In the genomic region with DNA sequence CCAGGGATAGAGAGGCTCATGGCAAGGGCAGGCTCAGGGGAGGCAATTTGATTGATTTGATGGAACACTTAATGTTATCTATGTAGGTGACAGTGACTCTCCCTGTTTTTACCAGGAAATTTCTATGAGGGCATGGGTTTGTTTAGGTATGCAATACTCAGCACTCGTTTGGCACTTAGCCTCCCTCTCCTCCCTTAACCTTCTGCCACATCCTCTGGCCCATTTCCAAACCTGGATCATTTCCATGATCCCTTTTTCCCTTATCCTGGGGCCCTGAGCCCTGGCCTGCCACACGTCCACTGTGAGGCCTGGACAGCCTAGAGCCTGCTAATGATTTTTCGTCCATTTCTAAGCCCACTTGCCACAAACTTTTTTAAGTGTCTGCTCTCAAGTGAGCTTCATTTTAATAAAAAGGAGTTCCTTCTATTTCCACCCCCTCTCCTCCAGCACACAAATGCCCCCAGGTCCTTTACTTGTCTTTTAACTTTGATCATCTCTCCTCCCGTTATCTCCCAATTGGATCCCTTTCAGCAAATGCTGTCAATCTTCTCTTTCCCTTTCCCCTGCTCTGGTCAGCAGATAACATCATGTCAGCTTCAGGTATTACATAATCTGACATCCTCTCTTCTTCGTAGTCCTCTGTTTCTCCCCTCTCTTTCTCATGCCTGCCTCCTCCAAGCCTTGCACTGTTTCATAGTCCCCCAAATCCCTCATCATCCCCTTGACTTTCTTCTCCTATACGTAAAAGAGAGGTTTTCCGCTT, we compare ENCODE assay signal across 10 cellular contexts. TPM values are rescaled to one million over a fixed set of nuclear protein-coding genes. Genes with fewer than 3 reads are reported as not detected.
DNase-seq lines count a peak whose midpoint lies in the region; ATAC-seq, FAIRE-seq and TF ChIP-seq lines count a peak whose summit lies in the region.
"Had no signal": no experiment of that assay in that cellular context is flagged by ENCODE, and none has a peak within 500 bp of the region (broad histone marks: within the 10 kb centered on the region; RNA-seq: fewer than 3 reads in every experiment).

No MANE protein-coding gene starts in this region.

- peak overlapping the region; percentile 42; the same call in 2 of the 3 replicates for H3K4me2 ChIP-seq in A549
- H3K4me2 ChIP-seq in astrocyte (ENCODE audit: low read length) = no peak overlapping the region
- H3K4me2 ChIP-seq: BLaER1 had no signal

- H3K27ac Mint-ChIP-seq in astrocyte (ENCODE audit: unreplicated experiment) (no peak overlapping the region), progenitor cell of endocrine pancreas (no peak overlapping the region)
- H3K27ac Mint-ChIP-seq in stimulated activated naive CD8-positive, alpha-beta T cell treated with anti-CD3 and anti-CD28 coated beads, Interleukin-15, amount 100 ng/mL, for 72 hours = no peak overlapping the region

- H3K4me1 ChIP-seq in A549 = peaks cover 31% of the 10 kb centered on the region
- peaks cover 6% of the 10 kb centered on the region for H3K4me1 ChIP-seq in astrocyte (ENCODE audit: insufficient read depth, low read length)
- H3K4me1 ChIP-seq: BLaER1 had no signal

- TF ChIP-seq CTCF in A549 (IDR thresholded peaks at IDR 0.05) (no peak), astrocyte (IDR thresholded peaks at IDR 0.05; ENCODE audit: insufficient read depth, low read depth, low read length) (no peak), progenitor cell of endocrine pancreas (IDR thresholded peaks at IDR 0.05; ENCODE audit: unreplicated experiment) (no peak)

- H3K9me3 Mint-ChIP-seq in astrocyte (ENCODE audit: unreplicated experiment) = peaks cover 2% of the 10 kb centered on the region
- H3K9me3 Mint-ChIP-seq in stimulated activated naive CD8-positive, alpha-beta T cell treated with anti-CD3 and anti-CD28 coated beads, Interleukin-15, amount 100 ng/mL, for 72 hours = no peaks in the 10 kb centered on the region
- H3K9me3 Mint-ChIP-seq in progenitor cell of endocrine pancreas (ENCODE audit: low read depth) = no peaks in the 10 kb centered on the region

- no peaks in the 10 kb centered on the region for H3K4me1 Mint-ChIP-seq in astrocyte (ENCODE audit: low read depth, unreplicated experiment)
- no peaks in the 10 kb centered on the region for H3K4me1 Mint-ChIP-seq in stimulated activated naive CD8-positive, alpha-beta T cell treated with anti-CD3 and anti-CD28 coated beads, Interleukin-15, amount 100 ng/mL, for 72 hours
- peaks cover 5% of the 10 kb centered on the region for H3K4me1 Mint-ChIP-seq in progenitor cell of endocrine pancreas (ENCODE audit: low read depth)

- peaks cover 7% of the 10 kb centered on the region for H3K27me3 Mint-ChIP-seq in astrocyte (ENCODE audit: low read depth, unreplicated experiment)
- no peaks in the 10 kb centered on the region for H3K27me3 Mint-ChIP-seq in stimulated activated naive CD8-positive, alpha-beta T cell treated with anti-CD3 and anti-CD28 coated beads, Interleukin-15, amount 100 ng/mL, for 72 hours
- no peaks in the 10 kb centered on the region for H3K27me3 Mint-ChIP-seq in progenitor cell of endocrine pancreas

- H3K36me3 Mint-ChIP-seq in astrocyte (ENCODE audit: low read depth, unreplicated experiment) (no peaks in the 10 kb centered on the region), progenitor cell of endocrine pancreas (ENCODE audit: insufficient read depth) (no peaks in the 10 kb centered on the region)

- H3K79me2 ChIP-seq in astrocyte (ENCODE audit: insufficient read depth, low read length) = no peaks in the 10 kb centered on the region

- no peak overlapping the region for H2AFZ ChIP-seq in astrocyte (ENCODE audit: low read depth, low read length)

- no peak for FAIRE-seq in A549 (lab: Jason Lieb, UNC)
- no peak for FAIRE-seq in astrocyte (lab: Jason Lieb, UNC)

- TF ChIP-seq RAD21 in A549 (conservative IDR thresholded peaks at IDR 0.05 in 1 of 2, IDR thresholded peaks at IDR 0.05 in 1 of 2) = no peak

- no peak overlapping the region for H3K4me3 Mint-ChIP-seq in astrocyte (ENCODE audit: unreplicated experiment)
- no peak overlapping the region for H3K4me3 Mint-ChIP-seq in stimulated activated naive CD8-positive, alpha-beta T cell treated with anti-CD3 and anti-CD28 coated beads, Interleukin-15, amount 100 ng/mL, for 72 hours
- no peak overlapping the region for H3K4me3 Mint-ChIP-seq in progenitor cell of endocrine pancreas (ENCODE audit: low read depth)

- no peaks in the 10 kb centered on the region for H3K36me3 ChIP-seq in astrocyte (ENCODE audit: insufficient read depth, low read length)
- H3K36me3 ChIP-seq: BLaER1 had no signal

- no peak for TF ChIP-seq EP300 in A549 (IDR thresholded peaks at IDR 0.05)

- H4K20me1 ChIP-seq in astrocyte (ENCODE audit: insufficient read depth, low read length) = no peaks in the 10 kb centered on the region
- H4K20me1 ChIP-seq: BLaER1 had no signal

- ATAC-seq in A549 (no peak), left lobe of liver (peak; percentile 78), HG03469 (IDR thresholded peaks at IDR 0.05; ENCODE audit: unreplicated experiment) (no peak)
- ATAC-seq in stimulated activated naive CD8-positive, alpha-beta T cell treated with anti-CD3 and anti-CD28 coated beads, Interleukin-15, amount 100 ng/mL, for 72 hours = no peak

- no peaks in the 10 kb centered on the region for H3K27me3 ChIP-seq in astrocyte (ENCODE audit: insufficient read depth, low read length)
- H3K27me3 ChIP-seq: BLaER1 had no signal

- H3K9me3 ChIP-seq in A549 (no peaks in the 10 kb centered on the region), astrocyte (ENCODE audit: insufficient read depth, low read depth, low read length) (no peaks in the 10 kb centered on the region)
- H3K9me3 ChIP-seq: BLaER1 had no signal

- DNase-seq in A549 (ENCODE audit: low read depth in 1 of 2, low spot score in 1 of 2) (no peak), NCI-H1092 (lab: John Stamatoyannopoulos, UW) (peak; percentile 29), astrocyte (ENCODE audit: low read depth) (peak; percentile 36), left lobe of liver (ENCODE audit: low spot score) (peak; percentile 89), progenitor cell of endocrine pancreas (ENCODE audit: low spot score, unreplicated experiment) (no peak), NCI-H1048 (lab: John Stamatoyannopoulos, UW) (no peak)
- DNase-seq in stimulated activated naive CD8-positive, alpha-beta T cell treated with anti-CD3 and anti-CD28 coated beads, Interleukin-15, amount 100 ng/mL, for 72 hours = no peak
- DNase-seq: activated naive CD4-positive, alpha-beta T cell treated with anti-CD3 and anti-CD28 coated beads, Interleukin-2, amount 50 U/mL, for 16 hours had no signal

- 67% methylated on average over 7 of the region's 7 CpGs for WGBS in A549 (ENCODE audit: missing lambda C conversion rate)

- TF ChIP-seq POLR2A in A549 (IDR thresholded peaks at IDR 0.05; ENCODE audit: low read length) = no peak

- H3K9ac ChIP-seq in astrocyte (ENCODE audit: low read length) = no peak overlapping the region
- H3K9ac ChIP-seq: BLaER1 had no signal

- H3K4me3 ChIP-seq in A549 = no peak overlapping the region
- no peak overlapping the region for H3K4me3 ChIP-seq in astrocyte (ENCODE audit: insufficient read depth, low read depth, low read length)
- H3K4me3 ChIP-seq: BLaER1 had no signal

- CTCF ChIA-PET in A549 (lab: Yijun Ruan, JAX) = interaction anchor here (1.3 to 1.4 kb wide), 2 partner anchors 86 to 113 kb away, joined by 3 to 4 read pairs; no protein-coding TSS in a partner anchor

- POLR2A ChIA-PET in A549 (lab: Yijun Ruan, JAX) = interaction anchor here (1.9 kb wide), 1 partner anchor 38 kb away, joined by 6 read pairs; a partner anchor contains a TSS

- peak overlapping the region in 1 of 2 experiments; percentile 52; a peak in 2 of 6 replicates for H3K27ac ChIP-seq in A549
- no peak overlapping the region for H3K27ac ChIP-seq in astrocyte (ENCODE audit: low read depth, low read length)
- H3K27ac ChIP-seq: BLaER1 had no signal

TF ChIP-seq in A549, 52 proteins besides CTCF, POLR2A, EP300 and RAD21:
- TF ChIP-seq, protein P1, sequence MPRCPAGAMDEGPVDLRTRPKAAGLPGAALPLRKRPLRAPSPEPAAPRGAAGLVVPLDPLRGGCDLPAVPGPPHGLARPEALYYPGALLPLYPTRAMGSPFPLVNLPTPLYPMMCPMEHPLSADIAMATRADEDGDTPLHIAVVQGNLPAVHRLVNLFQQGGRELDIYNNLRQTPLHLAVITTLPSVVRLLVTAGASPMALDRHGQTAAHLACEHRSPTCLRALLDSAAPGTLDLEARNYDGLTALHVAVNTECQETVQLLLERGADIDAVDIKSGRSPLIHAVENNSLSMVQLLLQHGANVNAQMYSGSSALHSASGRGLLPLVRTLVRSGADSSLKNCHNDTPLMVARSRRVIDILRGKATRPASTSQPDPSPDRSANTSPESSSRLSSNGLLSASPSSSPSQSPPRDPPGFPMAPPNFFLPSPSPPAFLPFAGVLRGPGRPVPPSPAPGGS (IDR thresholded peaks at IDR 0.05) = no peak
- TF ChIP-seq HOXB5 (CRISPR knock-in tag; IDR thresholded peaks at IDR 0.05) (no peak), ZSCAN20 (CRISPR knock-in tag; IDR thresholded peaks at IDR 0.05) (no peak)

RNA-seq across cellular contexts. Expression of a gene that starts 37.8 kb away (rescaled TPM):
- polyA plus RNA-seq in A549 (2011; rRNA removed) (26.6 and 44.7 TPM in 2 replicates), A549 (2017; fragmentation: RNase III; extraction: RNeasy Plus Mini Kit Qiagen cat#74134 plus additional on column Dnase treatment) (36.0 to 49.6 TPM (median 41.6 TPM) in 3 replicates)
- 67.8 and 72.1 TPM in 2 replicates for polyA plus RNA-seq in A549 (2012; cell fraction: cytosol; rRNA removed)
- polyA plus RNA-seq in A549 (2012; cell fraction: nucleus; rRNA removed) = 113 and 126 TPM in 2 replicates
- polyA minus RNA-seq in A549 (2011; rRNA and poly(A)+ RNA removed) = 4.6 and 7.2 TPM in 2 replicates
- total RNA-seq in astrocyte (127 and 162 TPM in 2 replicates), left lobe of liver (58.6 TPM), progenitor cell of endocrine pancreas (47.7 and 56.2 TPM in 2 replicates)

Comparison
In these comparisons a context has a peak if more than half of its experiments do, and no peak if none do; other contexts are left out.
1. DNase-seq: peak in NCI-H1092 (single experiment), astrocyte (single experiment) and left lobe of liver (single experiment); none in A549 (0 of 2), stimulated activated naive CD8-positive, alpha-beta T cell treated with anti-CD3 and anti-CD28 coated beads, Interleukin-15, amount 100 ng/mL, for 72 hours (0 of 2), progenitor cell of endocrine pancreas (single experiment) and NCI-H1048 (single experiment).